1 cellular context compared by ENCODE assay signal in the genomic region with DNA sequence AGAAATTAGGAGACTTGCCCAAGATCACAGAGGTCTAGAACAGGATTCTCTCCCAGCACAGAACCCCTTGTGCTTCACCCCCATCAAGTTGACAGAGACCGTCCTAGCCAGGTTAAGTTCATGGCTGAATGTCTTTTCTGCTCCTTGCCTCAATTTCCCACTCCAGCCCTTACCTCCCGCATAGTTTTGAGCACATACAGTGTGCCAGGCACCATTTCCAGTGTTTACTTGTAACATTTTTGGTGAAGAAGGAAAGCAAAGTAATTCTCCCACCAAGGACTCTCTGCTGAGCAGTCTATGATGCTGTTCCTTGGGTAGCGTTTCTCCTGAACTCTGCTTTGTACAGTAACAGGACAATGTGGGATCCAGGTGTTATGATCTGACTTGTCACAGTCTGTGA.
TF ChIP-seq lines count a peak whose summit lies in the region.

No MANE protein-coding gene starts in this region.

TF ChIP-seq in GM23338, 12 proteins besides CTCF, POLR2A, EP300 and RAD21 (continued from another document):
- TF ChIP-seq, protein P1, sequence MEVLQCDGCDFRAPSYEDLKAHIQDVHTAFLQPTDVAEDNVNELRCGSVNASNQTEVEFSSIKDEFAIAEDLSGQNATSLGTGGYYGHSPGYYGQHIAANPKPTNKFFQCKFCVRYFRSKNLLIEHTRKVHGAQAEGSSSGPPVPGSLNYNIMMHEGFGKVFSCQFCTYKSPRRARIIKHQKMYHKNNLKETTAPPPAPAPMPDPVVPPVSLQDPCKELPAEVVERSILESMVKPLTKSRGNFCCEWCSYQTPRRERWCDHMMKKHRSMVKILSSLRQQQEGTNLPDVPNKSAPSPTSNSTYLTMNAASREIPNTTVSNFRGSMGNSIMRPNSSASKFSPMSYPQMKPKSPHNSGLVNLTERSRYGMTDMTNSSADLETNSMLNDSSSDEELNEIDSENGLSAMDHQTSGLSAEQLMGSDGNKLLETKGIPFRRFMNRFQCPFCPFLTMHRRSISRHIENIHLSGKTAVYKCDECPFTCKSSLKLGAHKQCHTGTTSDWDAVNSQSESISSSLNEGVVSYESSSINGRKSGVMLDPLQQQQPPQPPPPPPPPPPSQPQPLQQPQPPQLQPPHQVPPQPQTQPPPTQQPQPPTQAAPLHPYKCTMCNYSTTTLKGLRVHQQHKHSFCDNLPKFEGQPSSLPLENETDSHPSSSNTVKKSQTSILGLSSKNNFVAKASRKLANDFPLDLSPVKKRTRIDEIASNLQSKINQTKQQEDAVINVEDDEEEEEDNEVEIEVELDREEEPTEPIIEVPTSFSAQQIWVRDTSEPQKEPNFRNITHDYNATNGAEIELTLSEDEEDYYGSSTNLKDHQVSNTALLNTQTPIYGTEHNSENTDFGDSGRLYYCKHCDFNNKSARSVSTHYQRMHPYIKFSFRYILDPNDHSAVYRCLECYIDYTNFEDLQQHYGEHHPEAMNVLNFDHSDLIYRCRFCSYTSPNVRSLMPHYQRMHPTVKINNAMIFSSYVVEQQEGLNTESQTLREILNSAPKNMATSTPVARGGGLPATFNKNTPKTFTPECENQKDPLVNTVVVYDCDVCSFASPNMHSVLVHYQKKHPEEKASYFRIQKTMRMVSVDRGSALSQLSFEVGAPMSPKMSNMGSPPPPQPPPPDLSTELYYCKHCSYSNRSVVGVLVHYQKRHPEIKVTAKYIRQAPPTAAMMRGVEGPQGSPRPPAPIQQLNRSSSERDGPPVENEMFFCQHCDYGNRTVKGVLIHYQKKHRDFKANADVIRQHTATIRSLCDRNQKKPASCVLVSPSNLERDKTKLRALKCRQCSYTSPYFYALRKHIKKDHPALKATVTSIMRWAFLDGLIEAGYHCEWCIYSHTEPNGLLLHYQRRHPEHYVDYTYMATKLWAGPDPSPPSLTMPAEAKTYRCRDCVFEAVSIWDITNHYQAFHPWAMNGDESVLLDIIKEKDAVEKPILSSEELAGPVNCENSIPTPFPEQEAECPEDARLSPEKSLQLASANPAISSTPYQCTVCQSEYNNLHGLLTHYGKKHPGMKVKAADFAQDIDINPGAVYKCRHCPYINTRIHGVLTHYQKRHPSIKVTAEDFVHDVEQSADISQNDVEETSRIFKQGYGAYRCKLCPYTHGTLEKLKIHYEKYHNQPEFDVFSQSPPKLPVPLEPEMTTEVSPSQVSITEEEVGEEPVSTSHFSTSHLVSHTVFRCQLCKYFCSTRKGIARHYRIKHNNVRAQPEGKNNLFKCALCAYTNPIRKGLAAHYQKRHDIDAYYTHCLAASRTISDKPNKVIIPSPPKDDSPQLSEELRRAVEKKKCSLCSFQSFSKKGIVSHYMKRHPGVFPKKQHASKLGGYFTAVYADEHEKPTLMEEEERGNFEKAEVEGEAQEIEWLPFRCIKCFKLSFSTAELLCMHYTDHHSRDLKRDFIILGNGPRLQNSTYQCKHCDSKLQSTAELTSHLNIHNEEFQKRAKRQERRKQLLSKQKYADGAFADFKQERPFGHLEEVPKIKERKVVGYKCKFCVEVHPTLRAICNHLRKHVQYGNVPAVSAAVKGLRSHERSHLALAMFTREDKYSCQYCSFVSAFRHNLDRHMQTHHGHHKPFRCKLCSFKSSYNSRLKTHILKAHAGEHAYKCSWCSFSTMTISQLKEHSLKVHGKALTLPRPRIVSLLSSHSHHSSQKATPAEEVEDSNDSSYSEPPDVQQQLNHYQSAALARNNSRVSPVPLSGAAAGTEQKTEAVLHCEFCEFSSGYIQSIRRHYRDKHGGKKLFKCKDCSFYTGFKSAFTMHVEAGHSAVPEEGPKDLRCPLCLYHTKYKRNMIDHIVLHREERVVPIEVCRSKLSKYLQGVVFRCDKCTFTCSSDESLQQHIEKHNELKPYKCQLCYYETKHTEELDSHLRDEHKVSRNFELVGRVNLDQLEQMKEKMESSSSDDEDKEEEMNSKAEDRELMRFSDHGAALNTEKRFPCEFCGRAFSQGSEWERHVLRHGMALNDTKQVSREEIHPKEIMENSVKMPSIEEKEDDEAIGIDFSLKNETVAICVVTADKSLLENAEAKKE (CRISPR knock-in tag; IDR thresholded peaks at IDR 0.05) = no peak
- TF ChIP-seq, protein P2, sequence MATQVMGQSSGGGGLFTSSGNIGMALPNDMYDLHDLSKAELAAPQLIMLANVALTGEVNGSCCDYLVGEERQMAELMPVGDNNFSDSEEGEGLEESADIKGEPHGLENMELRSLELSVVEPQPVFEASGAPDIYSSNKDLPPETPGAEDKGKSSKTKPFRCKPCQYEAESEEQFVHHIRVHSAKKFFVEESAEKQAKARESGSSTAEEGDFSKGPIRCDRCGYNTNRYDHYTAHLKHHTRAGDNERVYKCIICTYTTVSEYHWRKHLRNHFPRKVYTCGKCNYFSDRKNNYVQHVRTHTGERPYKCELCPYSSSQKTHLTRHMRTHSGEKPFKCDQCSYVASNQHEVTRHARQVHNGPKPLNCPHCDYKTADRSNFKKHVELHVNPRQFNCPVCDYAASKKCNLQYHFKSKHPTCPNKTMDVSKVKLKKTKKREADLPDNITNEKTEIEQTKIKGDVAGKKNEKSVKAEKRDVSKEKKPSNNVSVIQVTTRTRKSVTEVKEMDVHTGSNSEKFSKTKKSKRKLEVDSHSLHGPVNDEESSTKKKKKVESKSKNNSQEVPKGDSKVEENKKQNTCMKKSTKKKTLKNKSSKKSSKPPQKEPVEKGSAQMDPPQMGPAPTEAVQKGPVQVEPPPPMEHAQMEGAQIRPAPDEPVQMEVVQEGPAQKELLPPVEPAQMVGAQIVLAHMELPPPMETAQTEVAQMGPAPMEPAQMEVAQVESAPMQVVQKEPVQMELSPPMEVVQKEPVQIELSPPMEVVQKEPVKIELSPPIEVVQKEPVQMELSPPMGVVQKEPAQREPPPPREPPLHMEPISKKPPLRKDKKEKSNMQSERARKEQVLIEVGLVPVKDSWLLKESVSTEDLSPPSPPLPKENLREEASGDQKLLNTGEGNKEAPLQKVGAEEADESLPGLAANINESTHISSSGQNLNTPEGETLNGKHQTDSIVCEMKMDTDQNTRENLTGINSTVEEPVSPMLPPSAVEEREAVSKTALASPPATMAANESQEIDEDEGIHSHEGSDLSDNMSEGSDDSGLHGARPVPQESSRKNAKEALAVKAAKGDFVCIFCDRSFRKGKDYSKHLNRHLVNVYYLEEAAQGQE (IDR thresholded peaks at IDR 0.05; ENCODE audit: unreplicated experiment) = no peak
- no peak for TF ChIP-seq EZH2phosphoT487 (IDR thresholded peaks at IDR 0.05; ENCODE audit: unreplicated experiment)
- TF ChIP-seq, protein P3, sequence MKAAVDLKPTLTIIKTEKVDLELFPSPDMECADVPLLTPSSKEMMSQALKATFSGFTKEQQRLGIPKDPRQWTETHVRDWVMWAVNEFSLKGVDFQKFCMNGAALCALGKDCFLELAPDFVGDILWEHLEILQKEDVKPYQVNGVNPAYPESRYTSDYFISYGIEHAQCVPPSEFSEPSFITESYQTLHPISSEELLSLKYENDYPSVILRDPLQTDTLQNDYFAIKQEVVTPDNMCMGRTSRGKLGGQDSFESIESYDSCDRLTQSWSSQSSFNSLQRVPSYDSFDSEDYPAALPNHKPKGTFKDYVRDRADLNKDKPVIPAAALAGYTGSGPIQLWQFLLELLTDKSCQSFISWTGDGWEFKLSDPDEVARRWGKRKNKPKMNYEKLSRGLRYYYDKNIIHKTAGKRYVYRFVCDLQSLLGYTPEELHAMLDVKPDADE (IDR thresholded peaks at IDR 0.05) = no peak
- TF ChIP-seq ZNF114 (CRISPR knock-in tag; IDR thresholded peaks at IDR 0.05) = no peak
- TF ChIP-seq JUNB (IDR thresholded peaks at IDR 0.05; ENCODE audit: unreplicated experiment) = no peak
- no peak for TF ChIP-seq CREB1 (CRISPR knock-in tag; IDR thresholded peaks at IDR 0.05; ENCODE audit: low read depth)
- TF ChIP-seq POLR2AphosphoS5 (IDR thresholded peaks at IDR 0.05; ENCODE audit: low read depth) = no peak
- TF ChIP-seq ZNF331 (CRISPR knock-in tag; IDR thresholded peaks at IDR 0.05; ENCODE audit: low read depth) = no peak
